In genomic region chr6:32851025-32851424, GRCh38 we compare ENCODE assay signal across 17 cellular contexts. TPM values are rescaled to one million over a fixed set of nuclear protein-coding genes. Genes with fewer than 3 reads are reported as not detected.
A peak's percentile ranks its signal among the peaks of the same experiment; 100 is the strongest.
DNase-seq lines count a peak whose midpoint lies in the region; ATAC-seq, FAIRE-seq and TF ChIP-seq lines count a peak whose summit lies in the region.
"Had no signal": no experiment of that assay in that cellular context is flagged by ENCODE, and none has a peak within 500 bp of the region (broad histone marks: within the 10 kb centered on the region; RNA-seq: fewer than 3 reads in every experiment).

No MANE protein-coding gene starts in this region.

- peaks cover 83% of the 10 kb centered on the region for H3K36me3 Mint-ChIP-seq in activated CD8-positive, alpha-beta memory T cell treated with anti-CD3 and anti-CD28 coated beads, Interleukin-2, amount 10 ng/mL, durations not matched to agents 7 days and 5 days
- H3K36me3 Mint-ChIP-seq in activated B cell treated with CpG ODN at 0.5 μM for 24 hours (ENCODE audit: low read depth): peaks cover 95% of the 10 kb centered on the region
- peaks cover 88% of the 10 kb centered on the region for H3K36me3 Mint-ChIP-seq in effector memory CD8-positive, alpha-beta T cell (ENCODE audit: insufficient read depth)
- H3K36me3 Mint-ChIP-seq: neural progenitor cell had no signal

- no peak for TF ChIP-seq EP300 in stomach (IDR thresholded peaks at IDR 0.05)

- H3K27ac ChIP-seq in stomach: peak overlapping the region in 3 of 5 donors; percentile 97 to 99 (median 99)
- H3K27ac ChIP-seq: neural progenitor cell, right lobe of liver had no signal

- no peaks in the 10 kb centered on the region for H3K9me3 Mint-ChIP-seq in activated CD8-positive, alpha-beta memory T cell treated with anti-CD3 and anti-CD28 coated beads, Interleukin-2, amount 10 ng/mL, durations not matched to agents 7 days and 5 days (ENCODE audit: low read depth)
- no peaks in the 10 kb centered on the region for H3K9me3 Mint-ChIP-seq in activated B cell treated with CpG ODN at 0.5 μM for 24 hours
- H3K9me3 Mint-ChIP-seq in effector memory CD8-positive, alpha-beta T cell: no peaks in the 10 kb centered on the region

- POLR2A ChIA-PET in activated B cell treated with CpG ODN at 0.5 μM for 24 hours (lab: Charles Lee): interaction anchor here (0.9 to 3.2 kb wide), 5 partner anchors 9 to 411 kb away, joined by 3 to 27 read pairs (median 14); partner anchors contain the start of genes HLA-DRA and TAP2

- peaks cover 60% of the 10 kb centered on the region for H3K4me1 Mint-ChIP-seq in activated CD8-positive, alpha-beta memory T cell treated with anti-CD3 and anti-CD28 coated beads, Interleukin-2, amount 10 ng/mL, durations not matched to agents 7 days and 5 days
- peaks cover 83% of the 10 kb centered on the region for H3K4me1 Mint-ChIP-seq in activated B cell treated with CpG ODN at 0.5 μM for 24 hours
- H3K4me1 Mint-ChIP-seq in effector memory CD8-positive, alpha-beta T cell (ENCODE audit: low read depth in 2 of 2): peaks cover 68 to 79% of the 10 kb centered on the region in 2 donors

- H3K9me3 ChIP-seq in stomach: no peaks in the 10 kb centered on the region
- H3K9me3 ChIP-seq: right lobe of liver had no signal

- H3K36me3 ChIP-seq in stomach: peaks cover 28 to 63% (median 55%) of the 10 kb centered on the region in 4 donors
- H3K36me3 ChIP-seq: neural progenitor cell had no signal

- 89 to 95% (median 91%) methylated on average over 4 of the region's 4 CpGs for WGBS in stomach, 5 donors

- TF ChIP-seq CTCF in activated B cell treated with CpG ODN at 0.5 μM for 24 hours (IDR thresholded peaks at IDR 0.05): no peak
- TF ChIP-seq CTCF in stomach (IDR thresholded peaks at IDR 0.05): no peak

- H3K27ac Mint-ChIP-seq in activated CD8-positive, alpha-beta memory T cell treated with anti-CD3 and anti-CD28 coated beads, Interleukin-2, amount 10 ng/mL, durations not matched to agents 7 days and 5 days: peak overlapping the region; percentile 95
- peak overlapping the region; percentile 38 for H3K27ac Mint-ChIP-seq in activated B cell treated with CpG ODN at 0.5 μM for 24 hours
- H3K27ac Mint-ChIP-seq in effector memory CD8-positive, alpha-beta T cell: peak overlapping the region; percentile 98 to 100
- H3K27ac Mint-ChIP-seq: neural progenitor cell had no signal

- ATAC-seq in activated CD8-positive, alpha-beta memory T cell treated with anti-CD3 and anti-CD28 coated beads, Interleukin-2, amount 10 ng/mL, durations not matched to agents 7 days and 5 days: no peak
- ATAC-seq in activated B cell treated with CpG ODN at 0.5 μM for 24 hours (ENCODE audit: low read depth): no peak
- ATAC-seq in effector memory CD8-positive, alpha-beta T cell (replicated peaks): no peak
- no peak for ATAC-seq in GM18867 (IDR thresholded peaks at IDR 0.05; ENCODE audit: unreplicated experiment)
- ATAC-seq: right lobe of liver had no signal

- H3K27me3 ChIP-seq in stomach: no peaks in the 10 kb centered on the region
- H3K27me3 ChIP-seq: right lobe of liver had no signal

- intact Hi-C loops in activated B cell treated with CpG ODN at 0.5 μM for 24 hours (cut with micrococcal nuclease): no loop called here
- intact Hi-C loops in stomach (cut with DNase I; ENCODE audit: low total_unique reads): no loop called here

- H3K4me1 ChIP-seq in stomach: peaks cover 19 to 70% (median 57%) of the 10 kb centered on the region in 4 donors
- H3K4me1 ChIP-seq: neural progenitor cell had no signal

- no peak for FAIRE-seq in H54 (lab: Jason Lieb, UNC)

- no peak for DNase-seq in activated CD8-positive, alpha-beta memory T cell treated with anti-CD3 and anti-CD28 coated beads, Interleukin-2, amount 10 ng/mL, durations not matched to agents 7 days and 5 days
- DNase-seq in activated CD8-positive, alpha-beta memory T cell treated with anti-CD3 and anti-CD28 coated beads, Interleukin-2, amount 50 U/mL, for 4 hours: no peak
- DNase-seq in activated B cell treated with CpG ODN at 0.5 μM for 24 hours (no peak), stomach (no peak), T1000 (lab: John Stamatoyannopoulos, UW) (no peak), H54 (ENCODE audit: insufficient read length, low spot score) (no peak)
- no peak for DNase-seq in effector memory CD8-positive, alpha-beta T cell
- DNase-seq: DMS 273 treated with DMSO at 0.1 percent for 48 hours; H7; IMR-90; NCI-H2171 treated with DMSO at 0.1 percent for 48 hours; NK-92 treated with Interleukin-12 subunit alpha and Interleukin-12 subunit beta, amount 100 ng/mL, for 24 hours; right lobe of liver; SHP77 treated with DMSO at 0.1 percent for 48 hours; stimulated activated CD4-positive, alpha-beta T cell treated with anti-CD3 and anti-CD28 coated beads, Interleukin-2, amount 100 ng/mL, for 48 hours had no signal

- H3K27me3 Mint-ChIP-seq in activated CD8-positive, alpha-beta memory T cell treated with anti-CD3 and anti-CD28 coated beads, Interleukin-2, amount 10 ng/mL, durations not matched to agents 7 days and 5 days: no peaks in the 10 kb centered on the region
- H3K27me3 Mint-ChIP-seq in activated B cell treated with CpG ODN at 0.5 μM for 24 hours: no peaks in the 10 kb centered on the region
- H3K27me3 Mint-ChIP-seq in effector memory CD8-positive, alpha-beta T cell: no peaks in the 10 kb centered on the region

- peak overlapping the region in 1 of 4 donors; percentile 76 for H3K4me3 ChIP-seq in stomach
- H3K4me3 ChIP-seq: neural progenitor cell, right lobe of liver had no signal

- peak overlapping the region; percentile 99 for H3K4me3 Mint-ChIP-seq in activated CD8-positive, alpha-beta memory T cell treated with anti-CD3 and anti-CD28 coated beads, Interleukin-2, amount 10 ng/mL, durations not matched to agents 7 days and 5 days
- H3K4me3 Mint-ChIP-seq in activated B cell treated with CpG ODN at 0.5 μM for 24 hours: peak overlapping the region; percentile 99
- H3K4me3 Mint-ChIP-seq in effector memory CD8-positive, alpha-beta T cell: peak overlapping the region; percentile 98 to 100

- CTCF ChIA-PET in activated CD8-positive, alpha-beta memory T cell treated with anti-CD3 and anti-CD28 coated beads, Interleukin-2, amount 10 ng/mL, durations not matched to agents 7 days and 5 days (lab: Charles Lee): interaction anchor here (1.1 to 3.4 kb wide), 4 partner anchors 9 to 17 kb away, joined by 3 to 43 read pairs (median 14); partner anchors contain the start of gene TAP2
- CTCF ChIA-PET in activated B cell treated with CpG ODN at 0.5 μM for 24 hours (lab: Charles Lee): interaction anchor here (1.5 to 1.9 kb wide), 2 partner anchors 12 to 134 kb away, joined by 5 to 10 read pairs; partner anchors contain the start of gene TAP2

- TF ChIP-seq POLR2A in stomach (IDR thresholded peaks at IDR 0.05) (no peak), H54 (IDR thresholded peaks at IDR 0.05; ENCODE audit: low read depth, low read length) (no peak)

RNA-seq across cellular contexts. Expression of gene TAP1, which starts 2.5 kb away (rescaled TPM):
- total RNA-seq in activated CD8-positive, alpha-beta memory T cell treated with anti-CD3 and anti-CD28 coated beads, Interleukin-2, amount 10 ng/mL, durations not matched to agents 7 days and 5 days: 100 to 1,000 TPM; 407 to 417 TPM
- total RNA-seq in activated B cell treated with CpG ODN at 0.5 μM for 24 hours (148 and 151 TPM in 2 replicates), stomach (10 to 100 TPM; 16.0 to 54.7 (median 29.6) TPM)
- polyA plus RNA-seq in stomach: 100 to 1,000 TPM in 1 of 3 donors, 10 to 100 TPM in 2; 10.8 to 117 (median 15.5) TPM

RNA-seq across cellular contexts. Expression of gene PSMB9, which starts 3.0 kb away (rescaled TPM):
- total RNA-seq in activated CD8-positive, alpha-beta memory T cell treated with anti-CD3 and anti-CD28 coated beads, Interleukin-2, amount 10 ng/mL, durations not matched to agents 7 days and 5 days: 100 to 1,000 TPM; 402 to 473 TPM
- total RNA-seq in activated B cell treated with CpG ODN at 0.5 μM for 24 hours (198 and 223 TPM in 2 replicates), stomach (10 to 100 TPM in 1 of 5 donors, 1 to 10 TPM in 4; 5.4 to 18.7 (median 6.8) TPM)
- 100 to 1,000 TPM in 1 of 3 donors, 10 to 100 TPM in 2; 33.2 to 107 (median 91.6) TPM for polyA plus RNA-seq in stomach
- total RNA-seq: H7 had no signal

RNA-seq across cellular contexts. Expression of gene PSMB8, which starts 7.2 kb away (rescaled TPM):
- 100 to 1,000 TPM; 461 to 464 TPM for total RNA-seq in activated CD8-positive, alpha-beta memory T cell treated with anti-CD3 and anti-CD28 coated beads, Interleukin-2, amount 10 ng/mL, durations not matched to agents 7 days and 5 days
- total RNA-seq in activated B cell treated with CpG ODN at 0.5 μM for 24 hours: 182 and 194 TPM in 2 replicates
- total RNA-seq in stomach: 10 to 100 TPM in 3 of 5 donors, 1 to 10 TPM in 2; 2.7 to 32.1 (median 16.7) TPM
- 100 to 1,000 TPM in 2 of 3 donors, 10 to 100 TPM in 1; 88.6 to 177 (median 124) TPM for polyA plus RNA-seq in stomach

RNA-seq across cellular contexts. Expression of gene TAP2, which starts 12.5 kb away (rescaled TPM):
- 100 to 1,000 TPM; 242 to 258 TPM for total RNA-seq in activated CD8-positive, alpha-beta memory T cell treated with anti-CD3 and anti-CD28 coated beads, Interleukin-2, amount 10 ng/mL, durations not matched to agents 7 days and 5 days
- total RNA-seq in activated B cell treated with CpG ODN at 0.5 μM for 24 hours (141 and 172 TPM in 2 replicates), stomach (100 to 1,000 TPM in 1 of 5 donors, 10 to 100 TPM in 3, 1 to 10 TPM in 1; 3.8 to 449 (median 12.2) TPM)
- polyA plus RNA-seq in stomach: 10 to 100 TPM in 1 of 3 donors, 1 to 10 TPM in 2; 1.2 to 24.6 (median 4.4) TPM

RNA-seq across cellular contexts. Expression of gene HLA-DOB, which starts 34.2 kb away (rescaled TPM):
- 1 to 10 TPM; 2.7 to 3.9 TPM for total RNA-seq in activated CD8-positive, alpha-beta memory T cell treated with anti-CD3 and anti-CD28 coated beads, Interleukin-2, amount 10 ng/mL, durations not matched to agents 7 days and 5 days
- 95.6 and 101 TPM in 2 replicates for total RNA-seq in activated B cell treated with CpG ODN at 0.5 μM for 24 hours
- total RNA-seq in stomach: 10 to 100 TPM in 1 of 5 donors, 1 to 10 TPM in 2, not detected in 2; 1.3 to 62.9 (median 2.9) TPM
- polyA plus RNA-seq in stomach: 1 to 10 TPM in 2 of 3 donors, under 1 TPM in 1; 0.81 to 5.0 (median 1.2) TPM
- total RNA-seq: H7 had no signal

Comparison
In these comparisons a context has a peak if more than half of its experiments do, and no peak if none do; other contexts are left out.
1. H3K27ac Mint-ChIP-seq: peak in every context shown above with its lines; median percentile 99 in effector memory CD8-positive, alpha-beta T cell; 95 in activated CD8-positive, alpha-beta memory T cell treated with anti-CD3 and anti-CD28 coated beads, Interleukin-2, amount 10 ng/mL, durations not matched to agents 7 days and 5 days; 38 in activated B cell treated with CpG ODN at 0.5 μM for 24 hours.
2. RNA of gene PSMB9, which starts 3.0 kb away (total RNA-seq): 402 to 473 TPM in activated CD8-positive, alpha-beta memory T cell treated with anti-CD3 and anti-CD28 coated beads, Interleukin-2, amount 10 ng/mL, durations not matched to agents 7 days and 5 days and 198 to 223 TPM in activated B cell treated with CpG ODN at 0.5 μM for 24 hours; 5.4 to 18.7 TPM in stomach; every median in the first group is over 10 times any median in the second.
3. Peak in every context shown above with its lines, with median percentiles within 50 percentile points of each other: H3K4me3 Mint-ChIP-seq.